9 cellular contexts compared by ENCODE assay signal in genomic region chr4:161252520-161253141, GRCh38.
DNase-seq lines count a peak whose midpoint lies in the region; ATAC-seq and TF ChIP-seq lines count a peak whose summit lies in the region.
"Had no signal": no experiment of that assay in that cellular context is flagged by ENCODE, and none has a peak within 500 bp of the region (broad histone marks: within the 10 kb centered on the region; RNA-seq: fewer than 3 reads in every experiment).

No MANE protein-coding gene starts in this region.

- no peak overlapping the region for H3K4me3 Mint-ChIP-seq in neural progenitor cell
- no peak overlapping the region for H3K4me3 Mint-ChIP-seq in activated CD4-positive, alpha-beta memory T cell treated with anti-CD3 and anti-CD28 coated beads, Interleukin-2, amount 10 ng/mL, durations not matched to agents 7 days and 5 days

- DNase-seq in GM23248, result peak; percentile 12
- peak; percentile 8 to 38 for DNase-seq in Kasumi-1 (lab: John Stamatoyannopoulos, UW)
- peak in 3 of 4 donors; percentile 19 to 35 (median 34) for DNase-seq in body of pancreas
- no peak for DNase-seq in neural progenitor cell (ENCODE audit: low spot score)
- no peak for DNase-seq in NK-92 treated with Interleukin-12 subunit alpha and Interleukin-12 subunit beta, amount 100 ng/mL, for 24 hours (lab: John Stamatoyannopoulos, UW)
- no peak for DNase-seq in substantia nigra (lab: John Stamatoyannopoulos, UW)
- DNase-seq in activated CD4-positive, alpha-beta memory T cell treated with anti-CD3 and anti-CD28 coated beads, Interleukin-2, amount 10 ng/mL, durations not matched to agents 7 days and 5 days, result no peak

- H4K20me1 ChIP-seq in GM23248 (ENCODE audit: insufficient read depth) (no peaks in the 10 kb centered on the region), neural progenitor cell (ENCODE audit: low read depth) (no peaks in the 10 kb centered on the region)

- H3K36me3 Mint-ChIP-seq in neural progenitor cell, result no peaks in the 10 kb centered on the region
- no peaks in the 10 kb centered on the region for H3K36me3 Mint-ChIP-seq in activated CD4-positive, alpha-beta memory T cell treated with anti-CD3 and anti-CD28 coated beads, Interleukin-2, amount 10 ng/mL, durations not matched to agents 7 days and 5 days (ENCODE audit: low read depth)

- intact Hi-C loops in body of pancreas (cut with DNase I), result no loop called here

- H3K27me3 ChIP-seq in GM23248 (replicated peaks; ENCODE audit: insufficient read depth) (no peaks in the 10 kb centered on the region), body of pancreas (no peaks in the 10 kb centered on the region), neural progenitor cell (no peaks in the 10 kb centered on the region)

- no peak for ATAC-seq in body of pancreas

- peaks cover 5% of the 10 kb centered on the region for H3K27me3 Mint-ChIP-seq in neural progenitor cell (ENCODE audit: insufficient read depth, low read depth)
- H3K27me3 Mint-ChIP-seq in activated CD4-positive, alpha-beta memory T cell treated with anti-CD3 and anti-CD28 coated beads, Interleukin-2, amount 10 ng/mL, durations not matched to agents 7 days and 5 days, result no peaks in the 10 kb centered on the region

- TF ChIP-seq POLR2A in body of pancreas (IDR thresholded peaks at IDR 0.05), result no peak

- in situ Hi-C loops in GM23248 (cut with MboI), result no loop called here

- POLR2A ChIA-PET in activated CD4-positive, alpha-beta memory T cell treated with anti-CD3 and anti-CD28 coated beads, Interleukin-2, amount 10 ng/mL, durations not matched to agents 7 days and 5 days (lab: Charles Lee), result no interaction called here

- H3K9me2 ChIP-seq in GM23248 (ENCODE audit: insufficient read depth), result no peaks in the 10 kb centered on the region

- no peak overlapping the region for H3K27ac Mint-ChIP-seq in neural progenitor cell
- H3K27ac Mint-ChIP-seq in activated CD4-positive, alpha-beta memory T cell treated with anti-CD3 and anti-CD28 coated beads, Interleukin-2, amount 10 ng/mL, durations not matched to agents 7 days and 5 days, result no peak overlapping the region

- H3K27ac ChIP-seq in GM23248 (no peak overlapping the region), body of pancreas (no peak overlapping the region), neural progenitor cell (no peak overlapping the region), substantia nigra (ENCODE audit: low read depth, low read length, poor library complexity, severe bottlenecking) (no peak overlapping the region)
- H3K27ac ChIP-seq: skin epidermis had no signal

- H3K4me1 Mint-ChIP-seq in neural progenitor cell, result no peaks in the 10 kb centered on the region
- no peaks in the 10 kb centered on the region for H3K4me1 Mint-ChIP-seq in activated CD4-positive, alpha-beta memory T cell treated with anti-CD3 and anti-CD28 coated beads, Interleukin-2, amount 10 ng/mL, durations not matched to agents 7 days and 5 days

- no peak overlapping the region for H3K9ac ChIP-seq in GM23248
- no peak overlapping the region for H3K9ac ChIP-seq in neural progenitor cell

- H2AFZ ChIP-seq in GM23248 (no peak overlapping the region), neural progenitor cell (replicated peaks) (no peak overlapping the region)

- H3K4me1 ChIP-seq in GM23248 (ENCODE audit: insufficient read depth) (no peaks in the 10 kb centered on the region), body of pancreas (no peaks in the 10 kb centered on the region), neural progenitor cell (no peaks in the 10 kb centered on the region)

- H3F3A ChIP-seq in GM23248 (ENCODE audit: insufficient read depth) (no peaks in the 10 kb centered on the region), neural progenitor cell (ENCODE audit: low read depth) (no peaks in the 10 kb centered on the region)

- H3K36me3 ChIP-seq in GM23248 (ENCODE audit: low read depth), result no peaks in the 10 kb centered on the region
- no peaks in the 10 kb centered on the region for H3K36me3 ChIP-seq in body of pancreas (replicated peaks in 1 of 2; ENCODE audit: insufficient read depth in 1 of 2, low read depth in 2 of 2)
- no peaks in the 10 kb centered on the region for H3K36me3 ChIP-seq in neural progenitor cell

- H3K9me3 ChIP-seq in GM23248 (ENCODE audit: low read depth) (no peaks in the 10 kb centered on the region), body of pancreas (peaks cover 0 to 15% (median 0%) of the 10 kb centered on the region in 3 donors), neural progenitor cell (ENCODE audit: low read depth) (peaks cover 3% of the 10 kb centered on the region)

- 21 to 22% methylated on average over 6 of the region's 6 CpGs for WGBS in GM23248 (ENCODE audit: low coverage in 1 of 2, low lambda C conversion rate in 2 of 2, missing lambda C conversion rate in 2 of 2), 2 experiments
- WGBS in body of pancreas, 2 donors, result 30 to 40% methylated on average over 6 of the region's 6 CpGs

- H3K4me2 ChIP-seq in GM23248 (ENCODE audit: unreplicated experiment), result no peak overlapping the region
- no peak overlapping the region for H3K4me2 ChIP-seq in neural progenitor cell

- TF ChIP-seq CTCF in GM12872 (IDR thresholded peaks at IDR 0.05; ENCODE audit: insufficient read depth, low read depth, low read length) (peak; percentile 83), body of pancreas (IDR thresholded peaks at IDR 0.05) (peak; percentile 34 to 68 (median 52)), neural progenitor cell (IDR thresholded peaks at IDR 0.05) (peak; percentile 44)

- H3K79me2 ChIP-seq in GM23248 (ENCODE audit: insufficient read depth), result no peaks in the 10 kb centered on the region
- no peaks in the 10 kb centered on the region for H3K79me2 ChIP-seq in neural progenitor cell (ENCODE audit: low read depth)

- H3K9me3 Mint-ChIP-seq in neural progenitor cell, result peaks cover 25% of the 10 kb centered on the region
- H3K9me3 Mint-ChIP-seq in activated CD4-positive, alpha-beta memory T cell treated with anti-CD3 and anti-CD28 coated beads, Interleukin-2, amount 10 ng/mL, durations not matched to agents 7 days and 5 days, result peaks cover 21% of the 10 kb centered on the region

- CTCF ChIA-PET in activated CD4-positive, alpha-beta memory T cell treated with anti-CD3 and anti-CD28 coated beads, Interleukin-2, amount 10 ng/mL, durations not matched to agents 7 days and 5 days (lab: Charles Lee), result no interaction called here

- H3K4me3 ChIP-seq in GM23248 (no peak overlapping the region), body of pancreas (no peak overlapping the region), neural progenitor cell (no peak overlapping the region)
- H3K4me3 ChIP-seq: skin epidermis had no signal

Comparison
In these comparisons a context has a peak if more than half of its experiments do, and no peak if none do; other contexts are left out.
1. DNase-seq: peak in GM23248 (single experiment), Kasumi-1 (2 of 2) and body of pancreas (3 of 4); none in neural progenitor cell (single experiment), NK-92 treated with Interleukin-12 subunit alpha and Interleukin-12 subunit beta, amount 100 ng/mL, for 24 hours (single experiment), substantia nigra (0 of 49) and activated CD4-positive, alpha-beta memory T cell treated with anti-CD3 and anti-CD28 coated beads, Interleukin-2, amount 10 ng/mL, durations not matched to agents 7 days and 5 days (single experiment).
2. Peak in every context shown above with its lines, with median percentiles within 50 percentile points of each other: CTCF ChIP-seq.